In the genomic region with DNA sequence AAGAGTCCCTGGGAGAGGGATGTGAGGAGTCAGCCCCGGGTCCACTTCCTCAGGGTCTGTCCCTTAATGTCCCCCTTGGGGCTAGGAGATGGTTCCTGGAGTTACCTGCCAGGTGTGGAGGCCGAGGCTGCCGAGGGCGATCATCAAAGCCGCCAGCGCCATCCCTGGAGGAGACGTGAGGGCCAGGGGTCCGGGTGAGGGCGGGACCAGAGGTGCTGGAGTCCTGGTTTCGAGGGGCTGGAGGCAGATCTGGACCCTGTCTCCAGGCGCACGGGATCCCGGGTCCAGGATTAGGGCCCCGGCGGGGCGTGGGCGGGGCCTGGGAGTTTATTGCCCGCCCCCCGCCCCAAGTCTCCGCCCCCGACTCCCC, we compare ENCODE assay signal across 9 cellular contexts. TPM values are rescaled to one million over a fixed set of nuclear protein-coding genes. Genes with fewer than 3 reads are reported as not detected.
DNase-seq lines count a peak whose midpoint lies in the region; ATAC-seq and TF ChIP-seq lines count a peak whose summit lies in the region.
"Had no signal": no experiment of that assay in that cellular context is flagged by ENCODE, and none has a peak within 500 bp of the region (broad histone marks: within the 10 kb centered on the region; RNA-seq: fewer than 3 reads in every experiment).

A gene with protein sequence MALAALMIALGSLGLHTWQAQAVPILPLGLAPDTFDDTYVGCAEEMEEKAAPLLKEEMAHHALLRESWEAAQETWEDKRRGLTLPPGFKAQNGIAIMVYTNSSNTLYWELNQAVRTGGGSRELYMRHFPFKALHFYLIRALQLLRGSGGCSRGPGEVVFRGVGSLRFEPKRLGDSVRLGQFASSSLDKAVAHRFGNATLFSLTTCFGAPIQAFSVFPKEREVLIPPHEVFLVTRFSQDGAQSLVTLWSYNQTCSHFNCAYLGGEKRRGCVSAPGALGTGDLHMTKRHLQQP (minus strand): TSS at position 292 of the 370 bp plus-strand sequence. CDS start 130 bp downstream, at position 162.

- H3K4me1 ChIP-seq in BLaER1 treated with 17β-estradiol and CSF1 and Interleukin-3, amounts not matched to agents 10 nM and 100 nM = peaks cover 8 to 32% (median 22%) of the 10 kb centered on the region in 10 experiments; a peak in 18 of 20 replicates
- H3K4me1 ChIP-seq in Peyer's patch (peaks cover 0 to 15% (median 5%) of the 10 kb centered on the region in 4 donors), esophagus muscularis mucosa (peaks cover 11 to 22% (median 19%) of the 10 kb centered on the region in 4 donors), osteoblast (ENCODE audit: insufficient read depth, low read length) (peaks cover 8% of the 10 kb centered on the region), mucosa of descending colon (ENCODE audit: low read depth) (peaks cover 12% of the 10 kb centered on the region)

- TF ChIP-seq POLR2A in Peyer's patch (IDR thresholded peaks at IDR 0.05) (no peak), esophagus muscularis mucosa (IDR thresholded peaks at IDR 0.05; ENCODE audit: low read depth) (no peak)

- 30% methylated on average over 2 of the region's 21 CpGs for WGBS in esophagus muscularis mucosa

- no peaks in the 10 kb centered on the region for H4K20me1 ChIP-seq in BLaER1 treated with 17β-estradiol and CSF1 and Interleukin-3, amounts not matched to agents 10 nM and 100 nM
- no peaks in the 10 kb centered on the region for H4K20me1 ChIP-seq in osteoblast (ENCODE audit: insufficient read depth, low read length)

- H3K9me3 ChIP-seq in BLaER1 treated with 17β-estradiol and CSF1 and Interleukin-3, amounts not matched to agents 10 nM and 100 nM (replicated peaks in 1 of 11) = peaks cover 7 to 35% (median 20%) of the 10 kb centered on the region in 11 experiments; a peak in 19 of 22 replicates
- H3K9me3 ChIP-seq in Peyer's patch (no peaks in the 10 kb centered on the region), esophagus muscularis mucosa (no peaks in the 10 kb centered on the region), osteoblast (ENCODE audit: low read depth, low read length) (no peaks in the 10 kb centered on the region), mucosa of descending colon (no peaks in the 10 kb centered on the region)

- DNase-seq in Peyer's patch (no peak), esophagus muscularis mucosa (ENCODE audit: extremely low spot score) (no peak), osteoblast (ENCODE audit: insufficient read length, low spot score, missing footprints) (peak; percentile 82), DMS 273 (lab: John Stamatoyannopoulos, UW; ENCODE audit: unreplicated experiment) (no peak), NK-92 (lab: John Stamatoyannopoulos, UW; ENCODE audit: unreplicated experiment) (no peak), mucosa of descending colon (no peak)

- TF ChIP-seq CTCF in Peyer's patch (IDR thresholded peaks at IDR 0.05) = no peak
- no peak for TF ChIP-seq CTCF in esophagus muscularis mucosa (IDR thresholded peaks at IDR 0.05)
- no peak for TF ChIP-seq CTCF in osteoblast (IDR thresholded peaks at IDR 0.05; ENCODE audit: extremely low read depth, low read depth, low read length)
- TF ChIP-seq CTCF in mucosa of descending colon (IDR thresholded peaks at IDR 0.05) = no peak

- peak within 1 kb of the TSS in 10 of 11 experiments; percentile 22 to 68 (median 56); a peak in 17 of 22 replicates for H3K27ac ChIP-seq in BLaER1 treated with 17β-estradiol and CSF1 and Interleukin-3, amounts not matched to agents 10 nM and 100 nM
- peak within 1 kb of the TSS in 2 of 4 donors; percentile 1 to 32 for H3K27ac ChIP-seq in Peyer's patch
- peak within 1 kb of the TSS in 1 of 4 donors; percentile 60 for H3K27ac ChIP-seq in esophagus muscularis mucosa (replicated peaks in 1 of 4)
- H3K27ac ChIP-seq in osteoblast (ENCODE audit: low read depth, low read length) = no peak within 1 kb of the TSS

- H3K36me3 ChIP-seq in BLaER1 treated with 17β-estradiol and CSF1 and Interleukin-3, amounts not matched to agents 10 nM and 100 nM = no peaks in the 10 kb centered on the region
- H3K36me3 ChIP-seq in Peyer's patch = no peaks in the 10 kb centered on the region
- no peaks in the 10 kb centered on the region for H3K36me3 ChIP-seq in esophagus muscularis mucosa
- no peaks in the 10 kb centered on the region for H3K36me3 ChIP-seq in osteoblast (ENCODE audit: insufficient read depth, low read length)
- no peaks in the 10 kb centered on the region for H3K36me3 ChIP-seq in mucosa of descending colon (ENCODE audit: low read depth)

- intact Hi-C loops in esophagus muscularis mucosa (cut with DNase I) (no loop called here), mucosa of descending colon (cut with DNase I, micrococcal nuclease) (no loop called here)

- peak within 1 kb of the TSS; percentile 50 to 69 (median 59) for H3K4me3 ChIP-seq in BLaER1 treated with 17β-estradiol and CSF1 and Interleukin-3, amounts not matched to agents 10 nM and 100 nM
- peak within 1 kb of the TSS; percentile 32 to 60 (median 50) for H3K4me3 ChIP-seq in Peyer's patch
- peak within 1 kb of the TSS; percentile 50 to 66 (median 57) for H3K4me3 ChIP-seq in esophagus muscularis mucosa
- peak within 1 kb of the TSS; percentile 62 for H3K4me3 ChIP-seq in osteoblast (ENCODE audit: insufficient read depth, low read length)
- no peak within 1 kb of the TSS for H3K4me3 ChIP-seq in mucosa of descending colon

- peak within 1 kb of the TSS; percentile 54 to 80 (median 71); a peak in 21 of 22 replicates for H3K9ac ChIP-seq in BLaER1 treated with 17β-estradiol and CSF1 and Interleukin-3, amounts not matched to agents 10 nM and 100 nM

- TF ChIP-seq EP300 in esophagus muscularis mucosa (IDR thresholded peaks at IDR 0.05) = no peak

- H3K27me3 ChIP-seq in BLaER1 treated with 17β-estradiol and CSF1 and Interleukin-3, amounts not matched to agents 10 nM and 100 nM = peaks cover 21 to 27% (median 25%) of the 10 kb centered on the region in 11 experiments
- H3K27me3 ChIP-seq in Peyer's patch (no peaks in the 10 kb centered on the region), esophagus muscularis mucosa (peaks cover 0 to 9% (median 0%) of the 10 kb centered on the region in 4 donors), osteoblast (ENCODE audit: insufficient read depth, low read length) (peaks cover 40% of the 10 kb centered on the region)

- ATAC-seq in HG03378 (IDR thresholded peaks at IDR 0.05; ENCODE audit: unreplicated experiment) (no peak), mucosa of descending colon (no peak)

- peak within 1 kb of the TSS; percentile 62 for H2AFZ ChIP-seq in osteoblast (ENCODE audit: low read length)

- no peaks in the 10 kb centered on the region for H3K79me2 ChIP-seq in osteoblast (ENCODE audit: insufficient read depth, low read length)

- H3K4me2 ChIP-seq in BLaER1 treated with 17β-estradiol and CSF1 and Interleukin-3, amounts not matched to agents 10 nM and 100 nM = peak within 1 kb of the TSS; percentile 78 to 95 (median 90)
- peak within 1 kb of the TSS; percentile 74 for H3K4me2 ChIP-seq in osteoblast (ENCODE audit: insufficient read depth, low read length)

RNA-seq across cellular contexts. Expression of the gene that starts here (rescaled TPM):
- not detected for total RNA-seq in Peyer's patch
- total RNA-seq in esophagus muscularis mucosa = under 1 TPM in 3 of 4 donors, not detected in 1; 0.57 to 0.66 (median 0.65) TPM
- 0.29 and 0.36 TPM in 2 replicates for total RNA-seq in osteoblast
- total RNA-seq in mucosa of descending colon = not detected
- total RNA-seq: left colon had no signal

Comparison
In these comparisons a context has a peak if more than half of its experiments do, and no peak if none do; other contexts are left out.
1. Peak in DNase-seq, H3K4me3 ChIP-seq and H3K4me2 ChIP-seq in osteoblast; RNA of the gene not detected or under 1 TPM.